ENCODE assay signal across 24 cellular contexts in genomic region chr4:53924333-53925049, GRCh38.
DNase-seq lines count a peak whose midpoint lies in the region; ATAC-seq and TF ChIP-seq lines count a peak whose summit lies in the region.
"Had no signal": no experiment of that assay in that cellular context is flagged by ENCODE, and none has a peak within 500 bp of the region (broad histone marks: within the 10 kb centered on the region; RNA-seq: fewer than 3 reads in every experiment).

No MANE protein-coding gene starts in this region.

- peaks cover 23% of the 10 kb centered on the region for H3K4me1 ChIP-seq in OCI-LY7 (ENCODE audit: insufficient read depth, low read length, poor library complexity, severe bottlenecking)
- peaks cover 7% of the 10 kb centered on the region for H3K4me1 ChIP-seq in endodermal cell (ENCODE audit: control insufficient read depth, insufficient read depth, low read length)
- H3K4me1 ChIP-seq in naive thymus-derived CD4-positive, alpha-beta T cell (ENCODE audit: control insufficient read depth in 2 of 2, insufficient read depth in 2 of 2, low read length in 2 of 2) = no peaks in the 10 kb centered on the region

- no TSS peak for BruUV-seq in OCI-LY7 (replicated peaks; lab: Mats Ljungman, UMichigan)

- H3K27ac Mint-ChIP-seq in endodermal cell = no peak overlapping the region
- peak overlapping the region in 1 of 9 donors; percentile 28 for H3K27ac Mint-ChIP-seq in naive thymus-derived CD4-positive, alpha-beta T cell
- H3K27ac Mint-ChIP-seq: CD4-positive, alpha-beta T cell had no signal

- no peak overlapping the region for H3K4me2 ChIP-seq in OCI-LY7 (ENCODE audit: low read length)
- H3K4me2 ChIP-seq: SK-N-SH had no signal

- DNase-seq in AG04450 (ENCODE audit: low read depth, low spot score) (no peak), OCI-LY7 (ENCODE audit: low spot score) (no peak), endodermal cell (peak; percentile 50), GM10266 (ENCODE audit: extremely low spot score) (no peak), SW 1271 (lab: John Stamatoyannopoulos, UW) (no peak), SHP77 treated with DMSO at 0.1 percent for 48 hours (lab: John Stamatoyannopoulos, UW) (no peak)
- no peak for DNase-seq in naive thymus-derived CD4-positive, alpha-beta T cell
- DNase-seq: 8988T; CD4-positive, alpha-beta T cell; COR-L47; DMS 273 treated with DMSO at 0.1 percent for 48 hours; DMS79 treated with DMSO at 0.1 percent for 48 hours; GOT3; Karpas-422; NCI-H1694; NCI-H2081; NCI-H2171; NCI-H524 treated with DMSO at 0.1 percent for 48 hours; NCI-H82; RPMI8226; SHP77; SK-N-SH had no signal

- H3K36me3 ChIP-seq in OCI-LY7 (ENCODE audit: insufficient read depth, low read length) (no peaks in the 10 kb centered on the region), endodermal cell (ENCODE audit: control insufficient read depth, insufficient read depth, low read length) (no peaks in the 10 kb centered on the region)
- no peaks in the 10 kb centered on the region for H3K36me3 ChIP-seq in naive thymus-derived CD4-positive, alpha-beta T cell (ENCODE audit: control insufficient read depth in 2 of 3, insufficient read depth in 3 of 3, low read length in 3 of 3)

- 67 to 71% methylated on average over 7 of the region's 7 CpGs for WGBS in endodermal cell (ENCODE audit: insufficient coverage in 1 of 2, insufficient read length in 1 of 2), 2 experiments

- H3K4me3 ChIP-seq in AG04450 (ENCODE audit: low read depth, low read length) (no peak overlapping the region), OCI-LY7 (ENCODE audit: low read depth, low read length, poor library complexity, severe bottlenecking) (no peak overlapping the region), endodermal cell (ENCODE audit: low read length) (no peak overlapping the region)
- H3K4me3 ChIP-seq in naive thymus-derived CD4-positive, alpha-beta T cell (ENCODE audit: low read length) = no peak overlapping the region

- H4K20me1 ChIP-seq in OCI-LY7 (ENCODE audit: insufficient read depth, low read length) = no peaks in the 10 kb centered on the region

- no peaks in the 10 kb centered on the region for H3K9me2 ChIP-seq in OCI-LY7 (ENCODE audit: insufficient read depth, low read length)
- H3K9me2 ChIP-seq: SK-N-SH had no signal

- no peaks in the 10 kb centered on the region for H3K9me3 Mint-ChIP-seq in endodermal cell
- no peaks in the 10 kb centered on the region for H3K9me3 Mint-ChIP-seq in naive thymus-derived CD4-positive, alpha-beta T cell
- H3K9me3 Mint-ChIP-seq: CD4-positive, alpha-beta T cell had no signal

- CTCF ChIA-PET in AG04450 (lab: Charles Lee) = no interaction called here
- CTCF ChIA-PET in OCI-LY7 (lab: Charles Lee; ENCODE audit: unreplicated experiment) = no interaction called here
- CTCF ChIA-PET in naive thymus-derived CD4-positive, alpha-beta T cell (lab: Charles Lee) = no interaction called here

- H3K9ac ChIP-seq in endodermal cell (ENCODE audit: extremely low read depth, low read length, poor library complexity, severe bottlenecking) = no peak overlapping the region
- H3K9ac ChIP-seq: SK-N-SH had no signal

- 0 out of 2 replicates have a peak overlapping the region, but pooled peaks have one; percentile 16 for H2AFZ ChIP-seq in OCI-LY7 (ENCODE audit: low read length)

- peak; percentile 29 for ATAC-seq in naive thymus-derived CD4-positive, alpha-beta T cell
- ATAC-seq in HG03196 (IDR thresholded peaks at IDR 0.05; ENCODE audit: unreplicated experiment) = no peak
- ATAC-seq: HCT116 had no signal

- no peaks in the 10 kb centered on the region for H3K27me3 ChIP-seq in AG04450 (ENCODE audit: control insufficient read depth, insufficient read depth, low read length)
- H3K27me3 ChIP-seq in endodermal cell (ENCODE audit: control insufficient read depth, insufficient read depth, low read length, poor library complexity, severe bottlenecking) = no peaks in the 10 kb centered on the region
- H3K27me3 ChIP-seq in naive thymus-derived CD4-positive, alpha-beta T cell (ENCODE audit: control insufficient read depth in 2 of 2, insufficient read depth in 2 of 2, low read length in 2 of 2) = no peaks in the 10 kb centered on the region

- POLR2A ChIA-PET in AG04450 (lab: Yijun Ruan, JAX) (no interaction called here), OCI-LY7 (lab: Charles Lee) (interaction anchor here (1.2 kb wide), 1 partner anchor 25 kb away, joined by 3 read pairs; no protein-coding TSS in a partner anchor)
- POLR2A ChIA-PET in naive thymus-derived CD4-positive, alpha-beta T cell (lab: Charles Lee) = no interaction called here

- H3K79me2 ChIP-seq in OCI-LY7 (ENCODE audit: insufficient read depth, low read depth, low read length) = no peaks in the 10 kb centered on the region

- no peak for TF ChIP-seq CTCF in AG04450 (IDR thresholded peaks at IDR 0.05; ENCODE audit: low read depth, low read length)
- TF ChIP-seq CTCF in OCI-LY7 (conservative IDR thresholded peaks at IDR 0.05; ENCODE audit: low read length) = no peak
- TF ChIP-seq CTCF in endodermal cell (conservative IDR thresholded peaks at IDR 0.05) = no peak
- TF ChIP-seq CTCF in GM10266 (IDR thresholded peaks at IDR 0.05; ENCODE audit: control insufficient read depth, insufficient read depth, low read depth, missing control alignments) = no peak

- peaks cover 9% of the 10 kb centered on the region for H3K27me3 Mint-ChIP-seq in endodermal cell (ENCODE audit: insufficient read depth)
- H3K27me3 Mint-ChIP-seq in naive thymus-derived CD4-positive, alpha-beta T cell = peaks cover 0 to 16% (median 0%) of the 10 kb centered on the region in 5 donors

- H3K36me3 Mint-ChIP-seq in endodermal cell (ENCODE audit: low read depth) = no peaks in the 10 kb centered on the region
- H3K36me3 Mint-ChIP-seq in naive thymus-derived CD4-positive, alpha-beta T cell = no peaks in the 10 kb centered on the region

- H3K4me3 Mint-ChIP-seq in endodermal cell = no peak overlapping the region
- no peak overlapping the region for H3K4me3 Mint-ChIP-seq in naive thymus-derived CD4-positive, alpha-beta T cell
- H3K4me3 Mint-ChIP-seq: CD4-positive, alpha-beta T cell had no signal

- H3K27ac ChIP-seq in AG04450 (ENCODE audit: low read depth, low read length) = peak overlapping the region; percentile 4
- no peak overlapping the region for H3K27ac ChIP-seq in OCI-LY7 (ENCODE audit: low read depth, low read length, poor library complexity, severe bottlenecking)
- no peak overlapping the region for H3K27ac ChIP-seq in endodermal cell (ENCODE audit: low read depth, low read length)
- H3K27ac ChIP-seq in naive thymus-derived CD4-positive, alpha-beta T cell (ENCODE audit: low read depth, low read length) = no peak overlapping the region

- peaks cover 1% of the 10 kb centered on the region; the same call in 1 of the 2 replicates for H3K9me3 ChIP-seq in AG04450 (ENCODE audit: control insufficient read depth, insufficient read depth, low read length)
- no peaks in the 10 kb centered on the region for H3K9me3 ChIP-seq in OCI-LY7 (ENCODE audit: low read length)
- no peaks in the 10 kb centered on the region for H3K9me3 ChIP-seq in endodermal cell (ENCODE audit: control insufficient read depth, low read length)
- no peaks in the 10 kb centered on the region for H3K9me3 ChIP-seq in naive thymus-derived CD4-positive, alpha-beta T cell (ENCODE audit: control insufficient read depth in 2 of 3, low read length in 3 of 3)
- H3K9me3 ChIP-seq: SK-N-SH had no signal

- H3K4me1 Mint-ChIP-seq in endodermal cell = peaks cover 29% of the 10 kb centered on the region
- no peaks in the 10 kb centered on the region for H3K4me1 Mint-ChIP-seq in naive thymus-derived CD4-positive, alpha-beta T cell

- intact Hi-C loops in OCI-LY7 (cut with micrococcal nuclease; ENCODE audit: unreplicated experiment) = no loop called here
- intact Hi-C loops in naive thymus-derived CD4-positive, alpha-beta T cell (cut with micrococcal nuclease) = no loop called here
